ENCODE assay signal across 8 cellular contexts in the genomic region with DNA sequence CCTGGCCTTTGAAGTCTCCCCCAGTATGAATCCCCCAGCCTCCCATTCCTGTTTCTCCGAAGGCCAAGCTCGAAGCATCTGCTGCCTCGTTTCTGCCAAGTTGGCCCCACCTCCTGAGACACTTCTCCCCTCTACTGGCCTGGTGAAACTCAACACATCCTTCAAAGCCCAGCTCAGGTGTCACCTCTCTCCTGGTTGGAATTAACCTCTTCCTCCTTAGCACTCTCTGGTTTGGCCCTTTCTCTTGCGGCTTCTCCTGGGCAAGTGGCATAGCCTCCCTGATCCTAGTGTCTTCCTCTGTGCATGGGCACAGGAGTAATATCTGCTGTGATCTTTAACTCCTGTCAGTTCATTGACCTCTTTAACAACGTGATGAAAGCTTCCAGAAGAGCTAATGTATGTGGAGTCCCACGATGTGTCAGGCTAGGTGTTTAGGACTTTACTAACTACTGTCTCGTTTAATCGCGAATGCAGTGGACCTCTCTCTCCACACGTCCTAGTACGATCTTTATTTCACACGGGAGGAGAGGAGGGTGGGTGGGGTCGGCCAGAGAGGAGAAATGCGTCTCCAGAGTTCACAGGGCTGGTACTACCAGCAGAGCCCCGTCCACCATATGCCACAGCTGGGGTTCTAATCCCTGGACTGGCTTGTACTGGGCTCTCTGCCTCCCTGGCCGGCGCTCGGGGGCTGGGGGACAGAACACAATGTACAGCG. TPM values are rescaled to one million over a fixed set of nuclear protein-coding genes. Genes with fewer than 3 reads are reported as not detected.
DNase-seq lines count a peak whose midpoint lies in the region; ATAC-seq, FAIRE-seq and TF ChIP-seq lines count a peak whose summit lies in the region.

No MANE protein-coding gene starts in this region.

- TF ChIP-seq EP300 in suprapubic skin (IDR thresholded peaks at IDR 0.05) = no peak

- TF ChIP-seq POLR2A in suprapubic skin (IDR thresholded peaks at IDR 0.05) = no peak

- POLR2A ChIA-PET in AG04449 (lab: Yijun Ruan, JAX) = no interaction called here

- no peaks in the 10 kb centered on the region for H3K9me3 Mint-ChIP-seq in astrocyte (ENCODE audit: unreplicated experiment)

- H3K4me1 ChIP-seq in astrocyte (ENCODE audit: insufficient read depth, low read length) (peaks cover 27% of the 10 kb centered on the region), suprapubic skin (peaks cover 21% of the 10 kb centered on the region)

- 32% methylated on average over 18 of the region's 19 CpGs for WGBS in suprapubic skin

- FAIRE-seq in astrocyte (lab: Jason Lieb, UNC) = no peak

- no peaks in the 10 kb centered on the region for H3K27me3 Mint-ChIP-seq in astrocyte (ENCODE audit: low read depth, unreplicated experiment)

- no peak for TF ChIP-seq CTCF in AG04449 (IDR thresholded peaks at IDR 0.05; ENCODE audit: insufficient read depth, low read length, missing control alignments)
- no peak for TF ChIP-seq CTCF in astrocyte (IDR thresholded peaks at IDR 0.05; ENCODE audit: insufficient read depth, low read depth, low read length)
- no peak for TF ChIP-seq CTCF in kidney epithelial cell (IDR thresholded peaks at IDR 0.05; ENCODE audit: insufficient read depth, low read length, poor library complexity, severe bottlenecking)
- TF ChIP-seq CTCF in suprapubic skin (IDR thresholded peaks at IDR 0.05) = no peak

- H3K4me3 Mint-ChIP-seq in astrocyte (ENCODE audit: unreplicated experiment) = peak overlapping the region; percentile 68

- CTCF ChIA-PET in AG04449 (lab: Yijun Ruan, JAX) = interaction anchor here (0.8 to 3.9 kb wide), 5 partner anchors 10 to 131 kb away, joined by 3 to 21 read pairs (median 4); no protein-coding TSS in a partner anchor

- H2AFZ ChIP-seq in astrocyte (ENCODE audit: low read depth, low read length) = peak overlapping the region; percentile 82

- H3K36me3 ChIP-seq in astrocyte (ENCODE audit: insufficient read depth, low read length) (no peaks in the 10 kb centered on the region), kidney epithelial cell (ENCODE audit: control insufficient read depth, insufficient read depth, low read length) (peaks cover 4% of the 10 kb centered on the region), suprapubic skin (no peaks in the 10 kb centered on the region)

- H3K27me3 ChIP-seq in astrocyte (ENCODE audit: insufficient read depth, low read length) = no peaks in the 10 kb centered on the region
- H3K27me3 ChIP-seq in kidney epithelial cell (ENCODE audit: control insufficient read depth, insufficient read depth, low read length) = no peaks in the 10 kb centered on the region
- no peaks in the 10 kb centered on the region for H3K27me3 ChIP-seq in suprapubic skin

- peaks cover 34% of the 10 kb centered on the region for H3K79me2 ChIP-seq in astrocyte (ENCODE audit: insufficient read depth, low read length)

- H3K27ac Mint-ChIP-seq in astrocyte (ENCODE audit: unreplicated experiment) = peak overlapping the region; percentile 60

- H3K9ac ChIP-seq in astrocyte (ENCODE audit: low read length) = peak overlapping the region; percentile 77

- H3K4me2 ChIP-seq in astrocyte (ENCODE audit: low read length) = peak overlapping the region; percentile 94

- peak overlapping the region; percentile 46 for H3K27ac ChIP-seq in astrocyte (ENCODE audit: low read depth, low read length)
- H3K27ac ChIP-seq in suprapubic skin = peak overlapping the region; percentile 71

- no peaks in the 10 kb centered on the region for H3K36me3 Mint-ChIP-seq in astrocyte (ENCODE audit: low read depth, unreplicated experiment)

- H3K4me3 ChIP-seq in AG04449 (ENCODE audit: low read depth, low read length) = peak overlapping the region; percentile 65
- peak overlapping the region; percentile 48 for H3K4me3 ChIP-seq in astrocyte (ENCODE audit: insufficient read depth, low read depth, low read length)
- peak overlapping the region; percentile 88 for H3K4me3 ChIP-seq in kidney epithelial cell (ENCODE audit: low read depth, low read length)
- H3K4me3 ChIP-seq in suprapubic skin = peak overlapping the region; percentile 88

- H3K4me1 Mint-ChIP-seq in astrocyte (ENCODE audit: low read depth, unreplicated experiment) = peaks cover 16% of the 10 kb centered on the region

- ATAC-seq in HG03354 (IDR thresholded peaks at IDR 0.05; ENCODE audit: poor library complexity, severe bottlenecking, unreplicated experiment) (peak; percentile 5), HG02973 (IDR thresholded peaks at IDR 0.05; ENCODE audit: unreplicated experiment) (no peak), GM19463 (IDR thresholded peaks at IDR 0.05; ENCODE audit: unreplicated experiment) (no peak), HG02642 (IDR thresholded peaks at IDR 0.05; ENCODE audit: poor library complexity, unreplicated experiment) (no peak)

- no peaks in the 10 kb centered on the region for H3K9me3 ChIP-seq in astrocyte (ENCODE audit: insufficient read depth, low read depth, low read length)
- H3K9me3 ChIP-seq in suprapubic skin = no peaks in the 10 kb centered on the region

- no peak for DNase-seq in AG04449 (ENCODE audit: low read depth, low spot score)
- DNase-seq in astrocyte (ENCODE audit: low read depth) = no peak
- no peak for DNase-seq in kidney epithelial cell (ENCODE audit: low read depth)
- DNase-seq in suprapubic skin (ENCODE audit: low spot score in 2 of 2) = peak in 1 of 2 donors; percentile 60

- peaks cover 15% of the 10 kb centered on the region for H4K20me1 ChIP-seq in astrocyte (ENCODE audit: insufficient read depth, low read length)

RNA-seq across cellular contexts. Expression of a gene that starts 0.8 kb away (rescaled TPM):
- total RNA-seq in astrocyte (17.4 and 22.9 TPM in 2 replicates), kidney epithelial cell (42.3 and 49.6 TPM in 2 replicates), suprapubic skin (10 to 100 TPM in 3 of 4 donors, 1 to 10 TPM in 1; 4.0 to 15.5 (median 13.1) TPM)
